ENCODE assay signal across 27 cellular contexts in genomic region chr15:72063186-72063585, GRCh38.
"Had no signal": no experiment of that assay in that cellular context is flagged by ENCODE, and none has a peak within 500 bp of the region (broad histone marks: within the 10 kb centered on the region; RNA-seq: fewer than 3 reads in every experiment).

No MANE protein-coding gene starts in this region.

- H3K27me3 ChIP-seq: body of pancreas, cardiac muscle cell, gastroesophageal sphincter, hepatocyte, stomach, thyroid gland, upper lobe of left lung, vagina had no signal

- H3K27ac ChIP-seq: body of pancreas, cardiac muscle cell, gastroesophageal sphincter, hepatocyte, parathyroid adenoma, psoas muscle, stomach, thyroid gland, upper lobe of left lung, vagina had no signal

- H3K4me1 ChIP-seq: body of pancreas, parathyroid adenoma had no signal

- DNase-seq: activated B cell treated with CpG ODN at 0.5 μM for 24 hours; activated CD4-positive, alpha-beta T cell treated with anti-CD3 and anti-CD28 coated beads, Interleukin-2, amount 50 U/mL, for 1 hour; activated CD8-positive, alpha-beta T cell treated with anti-CD3 and anti-CD28 coated beads for 36 hours; activated naive CD4-positive, alpha-beta T cell; activated T-cell treated with anti-CD3 and anti-CD28 coated beads, Interleukin-2, amount 50 U/mL, for 48 hours; aorta; body of pancreas; cerebellar nuclear complex; cortex of kidney; kidney; left colon; midbrain; naive thymus-derived CD4-positive, alpha-beta T cell; occipital lobe; psoas muscle; stimulated activated CD4-positive, alpha-beta T cell treated with anti-CD3 and anti-CD28 coated beads, Interleukin-15, amount 100 ng/mL, for 24 hours; stimulated activated CD4-positive, alpha-beta T cell treated with anti-CD3 and anti-CD28 coated beads, Interleukin-2, amount 100 ng/mL, for 24 hours; stimulated activated naive B cell treated with anti-CD40 and anti-IgM and Interleukin-4, amounts not matched to agents 10 μg/mL and 1 μg/mL and 100 μg/mL, for 72 hours; stomach; T-cell; thyroid gland; upper lobe of left lung had no signal

- H3K36me3 ChIP-seq: cardiac muscle cell, gastroesophageal sphincter, stomach, thyroid gland, upper lobe of left lung, vagina had no signal

- H3K9me3 ChIP-seq: body of pancreas, gastroesophageal sphincter, psoas muscle, stomach, thyroid gland, upper lobe of left lung, vagina had no signal

- H2AFZ ChIP-seq: hepatocyte, parathyroid adenoma had no signal

- H3K9ac ChIP-seq: parathyroid adenoma had no signal

- H3K4me2 ChIP-seq: hepatocyte had no signal

- H3K4me3 ChIP-seq: body of pancreas, cardiac muscle cell, gastroesophageal sphincter, hepatocyte, psoas muscle, stomach, thyroid gland, upper lobe of left lung, vagina had no signal
